ENCODE assay signal across 28 cellular contexts in the genomic region with DNA sequence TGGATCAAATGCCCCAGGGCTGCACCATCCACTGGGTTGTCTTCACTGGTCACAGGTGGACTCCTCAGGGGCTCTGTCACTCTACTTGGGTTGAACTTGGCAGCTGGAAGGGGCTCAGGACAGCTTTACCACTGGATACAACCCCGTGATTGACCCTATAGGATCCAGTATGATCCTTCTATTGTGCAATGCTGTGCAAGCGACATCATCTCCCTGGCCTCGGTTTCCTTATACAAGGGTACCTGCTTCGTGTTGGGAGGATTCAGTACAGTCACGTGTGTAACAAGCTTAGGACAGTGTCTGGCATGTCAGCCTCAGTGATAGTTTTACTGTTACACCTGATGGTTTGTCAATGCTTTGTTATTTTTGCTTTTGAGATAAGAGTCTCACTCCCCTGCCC. TPM values are rescaled to one million over a fixed set of nuclear protein-coding genes. Genes with fewer than 3 reads are reported as not detected.
"Had no signal": no experiment of that assay in that cellular context is flagged by ENCODE, and none has a peak within 500 bp of the region (broad histone marks: within the 10 kb centered on the region; RNA-seq: fewer than 3 reads in every experiment).

No MANE protein-coding gene starts in this region.

- H3K9me3 ChIP-seq: adrenal gland, ascending aorta, breast epithelium, esophagus muscularis mucosa, gastrocnemius medialis, heart left ventricle had no signal

- DNase-seq: activated CD4-positive, alpha-beta memory T cell treated with anti-CD3 and anti-CD28 coated beads for 36 hours; activated CD4-positive, alpha-beta T cell treated with anti-CD3 and anti-CD28 coated beads for 36 hours; activated CD4-positive, alpha-beta T cell treated with anti-CD3 and anti-CD28 coated beads, Interleukin-2, amount 10 ng/mL, durations not matched to agents 24 days and 14 days; activated CD4-positive, CD25-positive, alpha-beta regulatory T cell; activated CD4-positive, CD25-positive, alpha-beta regulatory T cell treated with anti-CD3 and anti-CD28 coated beads, Interleukin-2, amount 50 U/mL, for 72 hours; activated CD8-positive, alpha-beta memory T cell treated with anti-CD3 and anti-CD28 coated beads, Interleukin-2, amount 10 ng/mL, durations not matched to agents 7 days and 5 days; activated CD8-positive, alpha-beta memory T cell treated with anti-CD3 and anti-CD28 coated beads, Interleukin-2, amount 50 U/mL, for 4 hours; activated CD8-positive, alpha-beta T cell treated with anti-CD3 and anti-CD28 coated beads, Interleukin-2, amount 10 ng/mL, durations not matched to agents 7 days and 5 days; activated effector memory CD4-positive, alpha-beta T cell treated with anti-CD3 and anti-CD28 coated beads, Interleukin-2, amount 50 U/mL, for 16 hours; activated naive CD4-positive, alpha-beta T cell treated with anti-CD3 and anti-CD28 coated beads for 36 hours; activated naive CD8-positive, alpha-beta T cell treated with anti-CD3 and anti-CD28 coated beads for 36 hours; activated naive CD8-positive, alpha-beta T cell treated with anti-CD3 and anti-CD28 coated beads, Interleukin-2, amount 50 U/mL, for 24 hours; activated T-cell treated with anti-CD3 and anti-CD28 coated beads, Interleukin-2, amount 50 U/mL, for 1 hour; activated T-cell treated with anti-CD3 and anti-CD28 coated beads, Interleukin-2, amount 50 U/mL, for 48 hours; adrenal gland; effector memory CD4-positive, alpha-beta T cell; erythroblast; foreskin keratinocyte; gastrocnemius medialis; glutamatergic neuron; heart left ventricle; T-helper 1 cell; T-helper 17 cell had no signal

- H3K27ac ChIP-seq: adrenal gland, ascending aorta, breast epithelium, cardiac muscle cell, esophagus muscularis mucosa, foreskin keratinocyte, gastrocnemius medialis, heart left ventricle had no signal

- H3K36me3 ChIP-seq: adrenal gland, ascending aorta, breast epithelium, cardiac muscle cell, esophagus muscularis mucosa, gastrocnemius medialis, heart left ventricle had no signal

- ATAC-seq: activated CD4-positive, alpha-beta T cell treated with anti-CD3 and anti-CD28 coated beads for 36 hours; activated CD8-positive, alpha-beta memory T cell treated with anti-CD3 and anti-CD28 coated beads, Interleukin-2, amount 10 ng/mL, durations not matched to agents 7 days and 5 days; activated CD8-positive, alpha-beta T cell treated with anti-CD3 and anti-CD28 coated beads, Interleukin-2, amount 10 ng/mL, durations not matched to agents 7 days and 5 days; activated naive CD8-positive, alpha-beta T cell treated with anti-CD3 and anti-CD28 coated beads, Interleukin-2, amount 50 U/mL, for 24 hours; foreskin keratinocyte; gastrocnemius medialis; heart left ventricle; T-helper 17 cell had no signal

- H3K27me3 ChIP-seq: adrenal gland, ascending aorta, breast epithelium, cardiac muscle cell, esophagus muscularis mucosa, foreskin keratinocyte, gastrocnemius medialis, heart left ventricle had no signal

- H3K4me3 ChIP-seq: adrenal gland, ascending aorta, breast epithelium, cardiac muscle cell, esophagus muscularis mucosa, gastrocnemius medialis, heart left ventricle had no signal

- H3K4me1 ChIP-seq: ascending aorta, breast epithelium, esophagus muscularis mucosa, foreskin keratinocyte, gastrocnemius medialis had no signal

RNA-seq across cellular contexts. Expression of gene MGAT3, which starts 24.8 kb away (rescaled TPM):
- total RNA-seq: dermis microvascular lymphatic vessel endothelial cell, foreskin keratinocyte had no signal
